8 cellular contexts compared by ENCODE assay signal in the genomic region with DNA sequence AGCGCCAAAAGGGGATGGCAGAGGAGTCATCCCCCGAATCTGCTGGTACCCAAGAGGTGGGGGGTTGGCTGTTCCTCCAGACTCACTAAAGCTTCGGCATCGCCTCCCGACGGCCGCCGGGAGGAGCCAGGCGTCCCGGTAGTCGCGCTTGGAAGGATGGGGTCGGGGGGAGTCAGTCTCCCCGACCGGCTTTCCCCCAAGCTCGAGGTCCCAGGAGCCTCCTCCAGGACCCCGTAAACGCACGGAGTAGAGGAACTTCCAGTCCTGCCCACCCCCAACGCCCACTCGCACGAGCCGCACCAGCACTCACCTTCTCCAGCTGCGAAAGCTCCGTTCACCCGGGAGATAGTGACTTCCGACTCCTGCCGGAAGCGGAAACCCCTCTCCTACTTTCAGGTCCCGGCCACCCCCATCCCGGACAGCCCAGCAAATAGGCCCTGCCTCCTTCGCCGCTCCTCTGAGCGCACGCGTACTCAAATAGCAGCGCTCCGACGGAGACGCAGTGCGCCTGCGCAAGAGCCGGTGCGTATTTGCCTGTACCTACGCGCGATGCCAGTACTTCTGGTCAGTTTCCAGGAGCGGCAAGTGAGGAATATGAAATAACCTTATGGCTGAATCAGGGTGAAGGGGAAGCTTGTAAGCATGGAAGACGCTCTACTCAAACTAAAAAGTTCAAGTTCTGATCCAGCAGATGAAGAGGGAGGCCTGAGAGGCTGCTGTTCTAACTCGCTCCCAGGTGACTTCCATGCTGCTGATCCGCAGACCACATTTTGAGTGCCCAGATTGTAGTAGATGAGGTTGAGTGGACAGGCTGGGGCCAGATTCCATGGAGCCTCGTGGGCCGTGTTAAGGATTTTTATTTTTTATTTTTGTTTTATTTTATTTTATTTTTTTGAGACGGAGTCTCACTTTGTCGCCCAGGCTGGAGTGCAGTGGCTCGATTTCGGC. TPM values are rescaled to one million over a fixed set of nuclear protein-coding genes. Genes with fewer than 3 reads are reported as not detected.
DNase-seq lines count a peak whose midpoint lies in the region; TF ChIP-seq lines count a peak whose summit lies in the region.

Gene ELOF1 (minus strand): TSS at position 350 of the 948 bp plus-strand sequence. CDS start 4,883 bp downstream, outside the sequence.

- peaks cover 5 to 7% of the 10 kb centered on the region in 2 experiments; a peak in 1 of 4 replicates for H3K4me1 ChIP-seq in SK-N-SH (ENCODE audit: control insufficient read depth in 1 of 2, insufficient read depth in 2 of 2, low read depth in 1 of 2, low read length in 1 of 2)

- peak within 1 kb of the TSS; percentile 82 for H3K4me2 ChIP-seq in SK-N-SH

- 4% methylated on average over 47 of the region's 57 CpGs for WGBS in SK-N-SH (ENCODE audit: low lambda C conversion rate)

- peak within 1 kb of the TSS; percentile 46 to 68 for H3K27ac ChIP-seq in SK-N-SH (ENCODE audit: low read depth in 2 of 2, low read length in 1 of 2)

- peaks cover 47% of the 10 kb centered on the region for H3K79me2 ChIP-seq in SK-N-SH (ENCODE audit: insufficient read depth)

- no peaks in the 10 kb centered on the region for H3K27me3 ChIP-seq in SK-N-SH (ENCODE audit: insufficient read depth)

- TF ChIP-seq CTCF in HFF-Myc (IDR thresholded peaks at IDR 0.05; ENCODE audit: low read depth, low read length, missing control alignments), result no peak
- peak; percentile 40 for TF ChIP-seq CTCF in SK-N-SH (IDR thresholded peaks at IDR 0.05)

- H2AFZ ChIP-seq in SK-N-SH (ENCODE audit: low read depth), result peak within 1 kb of the TSS; percentile 90

- POLR2A ChIA-PET in SK-N-SH (lab: Yijun Ruan, JAX), result interaction anchor here (0.8 to 2.0 kb wide), 5 partner anchors 19 to 54 kb away, joined by 3 to 8 read pairs (median 5); partner anchors contain the start of genes ECSIT and ZNF653

- H3K36me3 ChIP-seq in SK-N-SH (replicated peaks in 1 of 2; ENCODE audit: control insufficient read depth in 1 of 2, insufficient read depth in 2 of 2, low read length in 1 of 2), result peaks cover 3% of the 10 kb centered on the region in 2 experiments

- peak within 1 kb of the TSS; percentile 99 for H3K4me3 ChIP-seq in HFF-Myc (replicated peaks; ENCODE audit: low read depth, low read length)
- peak within 1 kb of the TSS; percentile 64 to 96 for H3K4me3 ChIP-seq in SK-N-SH (ENCODE audit: low read depth in 2 of 2, low read length in 1 of 2)

- TF ChIP-seq EP300 in SK-N-SH (IDR thresholded peaks at IDR 0.05; ENCODE audit: borderline replicate concordance in 1 of 2, low read depth in 1 of 2, low read length in 1 of 2), result no peak

- peaks cover 24% of the 10 kb centered on the region for H4K20me1 ChIP-seq in SK-N-SH (ENCODE audit: insufficient read depth)

- no peak for TF ChIP-seq RAD21 in SK-N-SH (IDR thresholded peaks at IDR 0.05; ENCODE audit: low read length)

- CTCF ChIA-PET in SK-N-SH (lab: Yijun Ruan, JAX), result interaction anchor here (0.7 to 3.8 kb wide), 12 partner anchors 9 to 523 kb away, joined by 3 to 22 read pairs (median 4); partner anchors contain the start of gene ECSIT

- no peaks in the 10 kb centered on the region for H3K9me2 ChIP-seq in SK-N-SH

- H3K9me3 ChIP-seq in SK-N-SH, result no peaks in the 10 kb centered on the region

- peak within 1 kb of the TSS; percentile 75 for H3K9ac ChIP-seq in SK-N-SH

- H3F3A ChIP-seq in SK-N-SH (replicated peaks; ENCODE audit: insufficient read depth), result peaks cover 2% of the 10 kb centered on the region

- DNase-seq in GM03348 (ENCODE audit: low spot score), result peak; percentile 99
- peak; percentile 96 for DNase-seq in HFF-Myc (ENCODE audit: extremely low read depth, low read depth)
- peak; percentile 93 for DNase-seq in NCI-H1048 (lab: John Stamatoyannopoulos, UW)
- DNase-seq in SK-N-SH, result peak; percentile 98
- peak; percentile 97 for DNase-seq in activated naive CD4-positive, alpha-beta T cell treated with anti-CD3 and anti-CD28 coated beads, Interleukin-2, amount 50 U/mL, for 16 hours
- peak; percentile 98 for DNase-seq in germinal center (ENCODE audit: low spot score)
- peak; percentile 92 for DNase-seq in non-pigmented ciliary epithelial cell (ENCODE audit: low read depth)
- DNase-seq in superior temporal gyrus (ENCODE audit: extremely low spot score), result peak; percentile 99

TF ChIP-seq in SK-N-SH, 30 proteins besides CTCF, POLR2A, EP300 and RAD21 (continues in another document):
- no peak for TF ChIP-seq RXRA (IDR thresholded peaks at IDR 0.05; ENCODE audit: borderline replicate concordance, low read depth)
- no peak for TF ChIP-seq RFX5 (IDR thresholded peaks at IDR 0.05; ENCODE audit: low read length)
- TF ChIP-seq GATA2 (CRISPR knock-in tag; IDR thresholded peaks at IDR 0.05), result no peak
- TF ChIP-seq ZBTB33 (IDR thresholded peaks at IDR 0.05; ENCODE audit: borderline replicate concordance, low read depth), result no peak
- no peak for TF ChIP-seq EZH2phosphoT487 (IDR thresholded peaks at IDR 0.05; ENCODE audit: borderline replicate concordance, low read depth)
- TF ChIP-seq, protein P1, sequence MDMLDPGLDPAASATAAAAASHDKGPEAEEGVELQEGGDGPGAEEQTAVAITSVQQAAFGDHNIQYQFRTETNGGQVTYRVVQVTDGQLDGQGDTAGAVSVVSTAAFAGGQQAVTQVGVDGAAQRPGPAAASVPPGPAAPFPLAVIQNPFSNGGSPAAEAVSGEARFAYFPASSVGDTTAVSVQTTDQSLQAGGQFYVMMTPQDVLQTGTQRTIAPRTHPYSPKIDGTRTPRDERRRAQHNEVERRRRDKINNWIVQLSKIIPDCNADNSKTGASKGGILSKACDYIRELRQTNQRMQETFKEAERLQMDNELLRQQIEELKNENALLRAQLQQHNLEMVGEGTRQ (IDR thresholded peaks at IDR 0.05; ENCODE audit: borderline replicate concordance, low read depth, low read length), result no peak
- no peak for TF ChIP-seq TEAD4 (IDR thresholded peaks at IDR 0.05; ENCODE audit: borderline replicate concordance, insufficient read depth)
- no peak for TF ChIP-seq SMC3 (IDR thresholded peaks at IDR 0.05; ENCODE audit: low read depth, low read length)
- TF ChIP-seq, protein P2, sequence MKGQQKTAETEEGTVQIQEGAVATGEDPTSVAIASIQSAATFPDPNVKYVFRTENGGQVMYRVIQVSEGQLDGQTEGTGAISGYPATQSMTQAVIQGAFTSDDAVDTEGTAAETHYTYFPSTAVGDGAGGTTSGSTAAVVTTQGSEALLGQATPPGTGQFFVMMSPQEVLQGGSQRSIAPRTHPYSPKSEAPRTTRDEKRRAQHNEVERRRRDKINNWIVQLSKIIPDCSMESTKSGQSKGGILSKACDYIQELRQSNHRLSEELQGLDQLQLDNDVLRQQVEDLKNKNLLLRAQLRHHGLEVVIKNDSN (IDR thresholded peaks at IDR 0.05; ENCODE audit: borderline replicate concordance, low read depth), result no peak
- TF ChIP-seq FOXM1 (IDR thresholded peaks at IDR 0.05; ENCODE audit: low read depth), result no peak
- TF ChIP-seq YY1 (IDR thresholded peaks at IDR 0.05; ENCODE audit: low read depth), result no peak
- TF ChIP-seq TAF1 (IDR thresholded peaks at IDR 0.05; ENCODE audit: borderline replicate concordance, low read depth, low read length), result peak; percentile 65; the same call in 1 of the 2 replicates
- peak; percentile 68 for TF ChIP-seq ELF1 (IDR thresholded peaks at IDR 0.05)
- no peak; the same call in 1 of the 2 replicates for TF ChIP-seq RCOR1 (IDR thresholded peaks at IDR 0.05; ENCODE audit: low read length)
- TF ChIP-seq PBX3 (IDR thresholded peaks at IDR 0.05), result no peak
- no peak for TF ChIP-seq MEF2A (IDR thresholded peaks at IDR 0.05; ENCODE audit: borderline replicate concordance, low read depth)
- TF ChIP-seq IRF3 (IDR thresholded peaks at IDR 0.05; ENCODE audit: low read depth, low read length), result no peak
- peak; percentile 54 for TF ChIP-seq CHD2 (IDR thresholded peaks at IDR 0.05; ENCODE audit: low read length, partially characterized antibody)
- peak; percentile 85 for TF ChIP-seq MXI1 (IDR thresholded peaks at IDR 0.05; ENCODE audit: low read depth, low read length)
- peak; percentile 98 for TF ChIP-seq POLR2AphosphoS5 (IDR thresholded peaks at IDR 0.05; ENCODE audit: low read depth, low read length)

RNA-seq across cellular contexts. Expression of gene ELOF1, which starts in this region (rescaled TPM):
- 139 and 157 TPM in 2 replicates for polyA plus RNA-seq in SK-N-SH (2012; rRNA removed)
- 66.9 and 93.0 TPM in 2 replicates for polyA plus RNA-seq in SK-N-SH (2012; cell fraction: cytosol; rRNA removed)
- polyA plus RNA-seq in SK-N-SH (2012; cell fraction: nucleus; rRNA removed), result 43.6 and 56.5 TPM in 2 replicates

Comparison
In these comparisons a context has a peak if more than half of its experiments do, and no peak if none do; other contexts are left out.
1. Peak in every context shown above with its lines: DNase-seq, H3K4me3 ChIP-seq and H3K27ac ChIP-seq.